In the genomic region with DNA sequence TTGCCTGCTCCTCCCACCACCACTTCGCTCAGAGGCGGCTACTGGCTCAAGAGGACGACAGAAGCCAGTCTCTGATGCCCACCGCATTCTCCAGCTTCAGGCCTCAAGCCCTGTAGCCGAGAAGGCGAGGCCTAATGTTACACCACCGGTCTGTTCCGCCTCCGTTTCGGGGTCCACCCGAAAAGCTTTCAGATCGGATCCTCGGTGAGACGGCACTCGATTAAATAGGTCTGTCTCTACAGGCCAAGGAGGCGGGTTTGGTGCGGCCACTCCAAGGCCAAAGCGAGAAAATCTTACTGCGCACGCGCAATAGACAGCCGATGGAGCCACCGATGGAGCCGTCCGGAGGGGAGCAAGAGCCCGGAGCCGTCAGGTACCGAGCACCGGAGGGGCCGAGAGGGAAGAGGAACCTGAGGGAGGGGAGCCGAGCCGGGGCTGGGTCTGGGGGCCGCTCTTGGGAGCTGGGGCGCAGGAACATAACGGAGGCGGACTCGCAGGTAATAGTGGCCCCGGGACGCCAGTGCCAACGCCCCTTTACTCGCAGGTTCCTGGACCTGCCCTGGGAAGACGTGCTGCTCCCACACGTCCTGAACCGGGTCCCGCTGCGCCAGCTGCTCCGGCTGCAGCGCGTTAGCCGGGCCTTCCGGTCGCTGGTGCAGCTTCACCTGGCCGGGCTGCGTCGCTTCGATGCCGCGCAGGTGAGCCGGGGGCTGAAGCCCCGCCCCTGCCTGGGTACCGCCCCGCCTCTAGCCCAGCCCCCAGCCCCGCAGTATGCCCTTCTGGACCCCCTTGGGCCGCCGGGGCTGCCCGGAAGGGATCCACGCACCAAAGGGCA, we compare ENCODE assay signal across 8 cellular contexts. TPM values are rescaled to one million over a fixed set of nuclear protein-coding genes. Genes with fewer than 3 reads are reported as not detected.
A peak's percentile ranks its signal among the peaks of the same experiment; 100 is the strongest.
DNase-seq lines count a peak whose midpoint lies in the region; ATAC-seq and TF ChIP-seq lines count a peak whose summit lies in the region.

A gene with protein sequence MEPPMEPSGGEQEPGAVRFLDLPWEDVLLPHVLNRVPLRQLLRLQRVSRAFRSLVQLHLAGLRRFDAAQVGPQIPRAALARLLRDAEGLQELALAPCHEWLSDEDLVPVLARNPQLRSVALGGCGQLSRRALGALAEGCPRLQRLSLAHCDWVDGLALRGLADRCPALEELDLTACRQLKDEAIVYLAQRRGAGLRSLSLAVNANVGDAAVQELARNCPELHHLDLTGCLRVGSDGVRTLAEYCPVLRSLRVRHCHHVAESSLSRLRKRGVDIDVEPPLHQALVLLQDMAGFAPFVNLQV (plus strand): TSS at position 27 of the 835 bp plus-strand sequence. CDS start 294 bp downstream, at position 321.

- H3K4me3 ChIP-seq in RWPE2 (ENCODE audit: severe bottlenecking): peak within 1 kb of the TSS; percentile 54
- H3K4me3 ChIP-seq in fibroblast of mammary gland (ENCODE audit: control insufficient read depth, low read depth, low read length): peak within 1 kb of the TSS; percentile 81

- H3K27ac Mint-ChIP-seq in activated T-helper 2 cell treated with anti-CD3 and anti-CD28 coated beads, Interferon-gamma antibody, Interleukin-2, Interleukin-4, amounts not matched to agents 10 μg/mL and 5 μg/mL and 100 μg/mL, durations not matched to agents 14 hours and 24 hours and 36 hours: peak within 1 kb of the TSS; percentile 87
- H3K27ac Mint-ChIP-seq in natural killer cell: peak within 1 kb of the TSS; percentile 91 to 97

- peaks cover 18% of the 10 kb centered on the region for H3K27me3 Mint-ChIP-seq in activated T-helper 2 cell treated with anti-CD3 and anti-CD28 coated beads, Interferon-gamma antibody, Interleukin-2, Interleukin-4, amounts not matched to agents 10 μg/mL and 5 μg/mL and 100 μg/mL, durations not matched to agents 14 hours and 24 hours and 36 hours (ENCODE audit: low read depth)
- H3K27me3 Mint-ChIP-seq in natural killer cell (ENCODE audit: low read depth in 2 of 2): peaks cover 5 to 18% of the 10 kb centered on the region in 2 donors

- no peaks in the 10 kb centered on the region for H3K9me3 ChIP-seq in RWPE2 (ENCODE audit: severe bottlenecking)

- intact Hi-C loops in activated T-helper 2 cell treated with anti-CD3 and anti-CD28 coated beads, Interferon-gamma antibody, Interleukin-2, Interleukin-4, amounts not matched to agents 10 μg/mL and 5 μg/mL and 100 μg/mL, durations not matched to agents 14 hours and 24 hours and 36 hours (cut with micrococcal nuclease): loop anchor here (1.0 to 5.0 kb wide), 7 partner anchors 11 to 289 kb away; a partner anchor contains a TSS
- intact Hi-C loops in natural killer cell (cut with micrococcal nuclease): loop anchor here (1.0 kb wide), 2 partner anchors 11 to 27 kb away; a partner anchor contains a TSS

- DNase-seq in Daoy (ENCODE audit: low read depth): peak; percentile 94
- DNase-seq in H4 (ENCODE audit: low spot score): peak; percentile 94
- DNase-seq in LoVo (ENCODE audit: low spot score): peak; percentile 95
- peak; percentile 96 for DNase-seq in RWPE2 (ENCODE audit: low spot score)
- peak; percentile 95 for DNase-seq in activated T-helper 2 cell treated with anti-CD3 and anti-CD28 coated beads, Interferon-gamma antibody, Interleukin-2, Interleukin-4, amounts not matched to agents 10 μg/mL and 5 μg/mL and 100 μg/mL, durations not matched to agents 14 hours and 24 hours and 36 hours (ENCODE audit: low spot score)
- DNase-seq in fibroblast of mammary gland (ENCODE audit: low read depth): peak; percentile 95
- peak; percentile 93 for DNase-seq in natural killer cell
- DNase-seq in stimulated activated naive CD4-positive, alpha-beta T cell treated with Interleukin-2 at 50 U/mL for 16 hours (lab: John Stamatoyannopoulos, UW): peak; percentile 90

- ATAC-seq in RWPE2 (ENCODE audit: low read depth) (peak; percentile 68), natural killer cell (peak; percentile 77 to 91 (median 81))

- peaks cover 17% of the 10 kb centered on the region for H3K4me1 Mint-ChIP-seq in activated T-helper 2 cell treated with anti-CD3 and anti-CD28 coated beads, Interferon-gamma antibody, Interleukin-2, Interleukin-4, amounts not matched to agents 10 μg/mL and 5 μg/mL and 100 μg/mL, durations not matched to agents 14 hours and 24 hours and 36 hours (ENCODE audit: low read depth)
- peaks cover 12 to 41% of the 10 kb centered on the region in 2 donors for H3K4me1 Mint-ChIP-seq in natural killer cell

- H3K9me3 Mint-ChIP-seq in activated T-helper 2 cell treated with anti-CD3 and anti-CD28 coated beads, Interferon-gamma antibody, Interleukin-2, Interleukin-4, amounts not matched to agents 10 μg/mL and 5 μg/mL and 100 μg/mL, durations not matched to agents 14 hours and 24 hours and 36 hours: no peaks in the 10 kb centered on the region
- H3K9me3 Mint-ChIP-seq in natural killer cell: no peaks in the 10 kb centered on the region

- H3K27me3 ChIP-seq in RWPE2 (ENCODE audit: insufficient read depth, poor library complexity, severe bottlenecking): peaks cover 5% of the 10 kb centered on the region

- no peaks in the 10 kb centered on the region for H3K4me1 ChIP-seq in RWPE2 (ENCODE audit: insufficient read depth, poor library complexity, severe bottlenecking)

- H3K4me3 Mint-ChIP-seq in activated T-helper 2 cell treated with anti-CD3 and anti-CD28 coated beads, Interferon-gamma antibody, Interleukin-2, Interleukin-4, amounts not matched to agents 10 μg/mL and 5 μg/mL and 100 μg/mL, durations not matched to agents 14 hours and 24 hours and 36 hours (ENCODE audit: low read depth): peak within 1 kb of the TSS; percentile 93
- H3K4me3 Mint-ChIP-seq in natural killer cell: peak within 1 kb of the TSS; percentile 98

- peaks cover 7% of the 10 kb centered on the region for H3K36me3 ChIP-seq in RWPE2 (ENCODE audit: low read depth)

- peak within 1 kb of the TSS; percentile 71 for H3K27ac ChIP-seq in RWPE2 (ENCODE audit: poor library complexity, severe bottlenecking)

- peaks cover 8% of the 10 kb centered on the region for H3K36me3 Mint-ChIP-seq in activated T-helper 2 cell treated with anti-CD3 and anti-CD28 coated beads, Interferon-gamma antibody, Interleukin-2, Interleukin-4, amounts not matched to agents 10 μg/mL and 5 μg/mL and 100 μg/mL, durations not matched to agents 14 hours and 24 hours and 36 hours (ENCODE audit: low read depth)
- no peaks in the 10 kb centered on the region for H3K36me3 Mint-ChIP-seq in natural killer cell

- no peak for TF ChIP-seq CTCF in RWPE2 (IDR thresholded peaks at IDR 0.05; ENCODE audit: poor library complexity, severe bottlenecking)
- no peak for TF ChIP-seq CTCF in fibroblast of mammary gland (conservative IDR thresholded peaks at IDR 0.05; ENCODE audit: control insufficient read depth, insufficient read depth, low read depth, low read length)
- TF ChIP-seq CTCF in natural killer cell (IDR thresholded peaks at IDR 0.05): no peak

RNA-seq across cellular contexts. Expression of the gene that starts here (rescaled TPM):
- total RNA-seq in Daoy (2014; rRNA removed; shearing (Covaris generic)): 4.9 and 8.1 TPM in 2 replicates
- 7.3 and 10.3 TPM in 2 replicates for total RNA-seq in H4 (2014; rRNA removed; shearing (Covaris generic))
- 14.8 and 15.1 TPM in 2 replicates for total RNA-seq in activated T-helper 2 cell treated with anti-CD3 and anti-CD28 coated beads, Interferon-gamma antibody, Interleukin-2, Interleukin-4, amounts not matched to agents 10 μg/mL and 5 μg/mL and 100 μg/mL, durations not matched to agents 14 hours and 24 hours and 36 hours
- total RNA-seq in natural killer cell: 10 to 100 TPM; 15.2 to 17.4 (median 15.5) TPM

Comparison
In these comparisons a context has a peak if more than half of its experiments do, and no peak if none do; other contexts are left out.
1. Peak in every context shown above with its lines: DNase-seq, ATAC-seq, H3K4me3 ChIP-seq and H3K27ac ChIP-seq.